Comparison of ENCODE assay signal across 15 cellular contexts in the genomic region with DNA sequence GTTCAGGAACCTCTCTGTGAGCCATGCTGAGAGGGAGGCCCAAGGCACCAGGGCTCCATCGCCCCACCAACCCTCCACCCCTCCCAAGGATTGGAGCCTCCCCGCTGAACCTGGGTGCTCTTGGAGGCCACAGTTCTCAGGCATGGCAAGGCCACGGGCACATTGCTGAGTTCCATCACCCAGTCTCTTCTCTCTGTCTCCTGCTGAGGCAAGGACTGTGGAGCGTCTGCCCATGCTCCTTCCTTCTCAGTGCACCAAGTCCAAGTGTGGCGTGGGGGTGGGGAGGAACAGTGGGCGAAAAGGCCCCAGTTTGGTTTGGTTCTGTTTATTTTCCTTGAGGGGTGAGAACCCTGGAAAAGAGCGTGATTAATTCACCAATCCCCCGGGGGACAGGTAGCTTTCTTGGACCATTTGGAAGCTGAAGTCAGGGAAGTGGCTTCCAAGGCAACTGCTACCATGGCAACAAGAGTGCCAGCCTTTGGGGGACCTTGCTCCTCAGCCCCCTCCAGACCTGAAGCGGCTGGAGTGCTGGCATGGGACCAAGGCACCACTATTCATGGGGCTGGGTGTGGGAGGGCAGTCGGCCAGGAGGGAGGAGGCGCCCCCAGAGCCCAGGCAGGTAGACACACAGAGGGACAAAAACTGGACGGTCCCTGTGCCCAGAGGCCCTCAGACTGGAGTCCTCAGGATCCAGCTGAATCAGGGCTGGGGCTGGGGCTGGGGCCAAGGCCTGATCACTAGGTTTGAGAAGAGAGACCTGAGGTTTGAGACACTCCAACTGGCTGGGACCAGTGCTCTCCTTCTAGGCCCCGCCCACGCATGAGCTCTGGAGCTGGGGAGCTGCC. TPM values are rescaled to one million over a fixed set of nuclear protein-coding genes. Genes with fewer than 3 reads are reported as not detected.
A peak's percentile ranks its signal among the peaks of the same experiment; 100 is the strongest.
DNase-seq lines count a peak whose midpoint lies in the region; ATAC-seq and TF ChIP-seq lines count a peak whose summit lies in the region.
"Had no signal": no experiment of that assay in that cellular context is flagged by ENCODE, and none has a peak within 500 bp of the region (broad histone marks: within the 10 kb centered on the region; RNA-seq: fewer than 3 reads in every experiment).

No MANE protein-coding gene starts in this region.

- no peak overlapping the region for H2AK9ac ChIP-seq in IMR-90 (replicated peaks; ENCODE audit: low read depth, low read length, poor library complexity)

- TF ChIP-seq CTCF in IMR-90 (conservative IDR thresholded peaks at IDR 0.05; ENCODE audit: low read depth, low read length) (no peak), endothelial cell (IDR thresholded peaks at IDR 0.05; ENCODE audit: unreplicated experiment) (no peak), natural killer cell (IDR thresholded peaks at IDR 0.05) (no peak)

- H2BK5ac ChIP-seq in IMR-90 (ENCODE audit: low read depth, low read length, poor library complexity, severe bottlenecking) = no peak overlapping the region

- no peak for TF ChIP-seq POLR2A in IMR-90 (IDR thresholded peaks at IDR 0.05; ENCODE audit: low read depth, low read length)

- no peak overlapping the region for H3K4me3 ChIP-seq in IMR-90 (ENCODE audit: insufficient read depth, low read depth, low read length)

- in situ Hi-C loops in IMR-90 (cut with MboI; ENCODE audit: low sequenced_read_pairs) = no loop called here

- no peaks in the 10 kb centered on the region for H3K79me1 ChIP-seq in IMR-90 (ENCODE audit: low read depth in 1 of 2, low read length in 2 of 2)

- no peak for TF ChIP-seq RAD21 in IMR-90 (IDR thresholded peaks at IDR 0.05; ENCODE audit: low read length)

- CTCF ChIA-PET in IMR-90 (lab: Yijun Ruan, JAX) = no interaction called here
- CTCF ChIA-PET in activated CD4-positive, alpha-beta T cell treated with anti-CD3 and anti-CD28 coated beads for 36 hours (lab: Charles Lee) = interaction anchor here (0.6 to 1.4 kb wide), 3 partner anchors 112 to 124 kb away, joined by 3 to 4 read pairs (median 3); no protein-coding TSS in a partner anchor

- no peaks in the 10 kb centered on the region for H3K4me1 ChIP-seq in IMR-90 (ENCODE audit: control insufficient read depth, insufficient read depth, low read length)

- no peak overlapping the region for H2AK5ac ChIP-seq in IMR-90 (ENCODE audit: low read depth, low read length)

- POLR2A ChIA-PET in IMR-90 (lab: Charles Lee; ENCODE audit: unreplicated experiment) = no interaction called here
- POLR2A ChIA-PET in activated CD4-positive, alpha-beta T cell treated with anti-CD3 and anti-CD28 coated beads for 36 hours (lab: Charles Lee) = interaction anchor here (0.5 kb wide), 1 partner anchor 152 kb away, joined by 3 read pairs; no protein-coding TSS in a partner anchor

- H3K4ac ChIP-seq in IMR-90 (ENCODE audit: low read depth, low read length) = no peak overlapping the region

- H2BK15ac ChIP-seq in IMR-90 (ENCODE audit: low read depth, low read length) = no peak overlapping the region

- dilution Hi-C loops in IMR-90 (cut with HindIII; ENCODE audit: low sequenced_read_pairs, unreplicated experiment) = no loop called here

- H3K9me3 Mint-ChIP-seq in endothelial cell (ENCODE audit: unreplicated experiment) = no peaks in the 10 kb centered on the region
- no peaks in the 10 kb centered on the region for H3K9me3 Mint-ChIP-seq in natural killer cell
- H3K9me3 Mint-ChIP-seq in activated CD4-positive, alpha-beta T cell treated with anti-CD3 and anti-CD28 coated beads for 36 hours (ENCODE audit: low read depth) = no peaks in the 10 kb centered on the region
- H3K9me3 Mint-ChIP-seq: CD14-positive monocyte, H9 had no signal

- H3K9me3 ChIP-seq in IMR-90 (ENCODE audit: control insufficient read depth, insufficient read depth, low read length) = no peaks in the 10 kb centered on the region

- H3K4me1 Mint-ChIP-seq in endothelial cell (ENCODE audit: unreplicated experiment) (peaks cover 6% of the 10 kb centered on the region), natural killer cell (peaks cover 6 to 8% of the 10 kb centered on the region in 2 donors)
- peaks cover 6% of the 10 kb centered on the region for H3K4me1 Mint-ChIP-seq in activated CD4-positive, alpha-beta T cell treated with anti-CD3 and anti-CD28 coated beads for 36 hours

- no peaks in the 10 kb centered on the region for H4K20me1 ChIP-seq in IMR-90 (ENCODE audit: insufficient read depth, low read length)

- no peak overlapping the region for H3K27ac Mint-ChIP-seq in endothelial cell (ENCODE audit: unreplicated experiment)
- H3K27ac Mint-ChIP-seq in natural killer cell = no peak overlapping the region
- H3K27ac Mint-ChIP-seq in activated CD4-positive, alpha-beta T cell treated with anti-CD3 and anti-CD28 coated beads for 36 hours = no peak overlapping the region
- H3K27ac Mint-ChIP-seq: CD14-positive monocyte, H9 had no signal

- H3K23ac ChIP-seq in IMR-90 (ENCODE audit: low read depth, low read length) = no peak overlapping the region

- no peak overlapping the region for H3K4me2 ChIP-seq in IMR-90 (ENCODE audit: low read depth, low read length)

- no peak overlapping the region for H4K5ac ChIP-seq in IMR-90 (ENCODE audit: low read depth, low read length)

- H3K9me1 ChIP-seq in IMR-90 (ENCODE audit: insufficient read depth, low read length) = no peaks in the 10 kb centered on the region; the same call in 1 of the 2 replicates

- H4K91ac ChIP-seq in IMR-90 (ENCODE audit: insufficient read depth, low read depth, low read length) = no peak overlapping the region

- H3K4me3 Mint-ChIP-seq in endothelial cell (ENCODE audit: unreplicated experiment) = no peak overlapping the region
- H3K4me3 Mint-ChIP-seq in natural killer cell = no peak overlapping the region
- no peak overlapping the region for H3K4me3 Mint-ChIP-seq in activated CD4-positive, alpha-beta T cell treated with anti-CD3 and anti-CD28 coated beads for 36 hours
- H3K4me3 Mint-ChIP-seq: CD14-positive monocyte, H9 had no signal

- DNase-seq in NCI-H446 treated with DMSO at 0.1 percent for 48 hours (lab: John Stamatoyannopoulos, UW) (peak; percentile 22), NCI-H446 (lab: John Stamatoyannopoulos, UW) (no peak), IMR-90 (no peak), NCI-H2171 treated with DMSO at 0.1 percent for 48 hours (lab: John Stamatoyannopoulos, UW) (peak; percentile 37), retina (peak; percentile 40), endothelial cell (ENCODE audit: low spot score) (no peak), natural killer cell (no peak)
- DNase-seq in activated CD4-positive, alpha-beta T cell treated with anti-CD3 and anti-CD28 coated beads for 36 hours = no peak
- DNase-seq: H9, NCI-H1694, RPMI8226 had no signal

- WGBS in IMR-90 (ENCODE audit: extremely low coverage in 2 of 2, insufficient read length in 1 of 2), 2 experiments = 81% methylated on average over 6 of the region's 14 CpGs; no CpG with 5 or more reads in 1 of the 2 experiments

- no peak overlapping the region for H3K9ac ChIP-seq in IMR-90 (ENCODE audit: low read depth, low read length)

- no peak overlapping the region for H2BK20ac ChIP-seq in IMR-90 (ENCODE audit: low read depth, low read length)

- peak overlapping the region; percentile 21 for H2AFZ ChIP-seq in IMR-90 (replicated peaks; ENCODE audit: low read length, poor library complexity)

- no peak overlapping the region for H3K18ac ChIP-seq in IMR-90 (ENCODE audit: low read depth, low read length)

- H3K14ac ChIP-seq in IMR-90 (replicated peaks; ENCODE audit: low read depth, low read length) = no peak overlapping the region

- no peak overlapping the region for H3K27ac ChIP-seq in IMR-90 (ENCODE audit: insufficient read depth, low read length)

- no TSS peak for BruUV-seq in IMR-90 (replicated peaks; lab: Mats Ljungman, UMichigan)

- peaks cover 8% of the 10 kb centered on the region for H3K36me3 Mint-ChIP-seq in endothelial cell (ENCODE audit: low read depth, unreplicated experiment)
- peaks cover 7% of the 10 kb centered on the region for H3K36me3 Mint-ChIP-seq in natural killer cell
- no peaks in the 10 kb centered on the region for H3K36me3 Mint-ChIP-seq in activated CD4-positive, alpha-beta T cell treated with anti-CD3 and anti-CD28 coated beads for 36 hours (ENCODE audit: low read depth)

- intact Hi-C loops in IMR-90 (cut with micrococcal nuclease) (no loop called here), natural killer cell (cut with micrococcal nuclease) (no loop called here)
- intact Hi-C loops in activated CD4-positive, alpha-beta T cell treated with anti-CD3 and anti-CD28 coated beads for 36 hours (cut with DNase I, micrococcal nuclease) = no loop called here

- no peak overlapping the region for H2BK120ac ChIP-seq in IMR-90 (ENCODE audit: low read depth, low read length)

- ATAC-seq in IMR-90 (ENCODE audit: low read depth) = no peak
- no peak for ATAC-seq in natural killer cell
- no peak for ATAC-seq in activated CD4-positive, alpha-beta T cell treated with anti-CD3 and anti-CD28 coated beads for 36 hours

- H4K8ac ChIP-seq in IMR-90 (ENCODE audit: low read depth in 2 of 2, low read length in 2 of 2) = no peak overlapping the region

- no peaks in the 10 kb centered on the region for H3K27me3 Mint-ChIP-seq in endothelial cell (ENCODE audit: unreplicated experiment)
- H3K27me3 Mint-ChIP-seq in natural killer cell (ENCODE audit: low read depth in 2 of 2) = peaks cover 0 to 5% of the 10 kb centered on the region in 2 donors
- no peaks in the 10 kb centered on the region for H3K27me3 Mint-ChIP-seq in activated CD4-positive, alpha-beta T cell treated with anti-CD3 and anti-CD28 coated beads for 36 hours

- peaks cover 7% of the 10 kb centered on the region; the same call in 1 of the 2 replicates for H3K36me3 ChIP-seq in IMR-90 (ENCODE audit: control insufficient read depth, insufficient read depth, low read length)

- peaks cover 28% of the 10 kb centered on the region for H3K27me3 ChIP-seq in IMR-90 (ENCODE audit: control insufficient read depth, insufficient read depth, low read length)

- H3K56ac ChIP-seq in IMR-90 (ENCODE audit: extremely low read depth, insufficient read depth, low read length) = no peak overlapping the region

TF ChIP-seq in IMR-90, 13 proteins besides CTCF, POLR2A, EP300 and RAD21 (continues in another document):
- no peak for TF ChIP-seq FOS (IDR thresholded peaks at IDR 0.05; ENCODE audit: low read depth, low read length)

RNA-seq across cellular contexts. Expression of gene KNCN, which starts 3.0 kb away (rescaled TPM):
- not detected in 2 replicates for total RNA-seq in IMR-90 (2012; rRNA removed)
- polyA plus RNA-seq in IMR-90 (2012; rRNA removed) = not detected in 2 replicates
- not detected in 2 replicates for polyA plus RNA-seq in IMR-90 (2012; cell fraction: cytosol; rRNA removed)
- polyA plus RNA-seq in IMR-90 (2012; cell fraction: nucleus; rRNA removed; ENCODE audit: low replicate concordance) = not detected in 2 replicates
- not detected for total RNA-seq in endothelial cell (ENCODE audit: unreplicated experiment)
- total RNA-seq in natural killer cell = under 1 TPM in 1 of 3 donors, not detected in 2; 0.20 TPM
- not detected for total RNA-seq in activated CD4-positive, alpha-beta T cell treated with anti-CD3 and anti-CD28 coated beads for 36 hours
- total RNA-seq: A673; H9; LHCN-M2; T-helper 2 cell treated with Interferon-gamma antibody and Interleukin-4, amounts not matched to agents 100 ng/mL and 5 ng/mL, for 36 hours had no signal
- polyA plus RNA-seq: CD14-positive monocyte had no signal

RNA-seq across cellular contexts. Expression of gene MKNK1, which starts 49.6 kb away (rescaled TPM):
- 14.3 and 16.4 TPM in 2 replicates for total RNA-seq in IMR-90 (2012; rRNA removed)
- polyA plus RNA-seq in IMR-90 (2012; rRNA removed) = 32.9 and 35.2 TPM in 2 replicates
- 19.1 and 20.7 TPM in 2 replicates for polyA plus RNA-seq in IMR-90 (2012; cell fraction: cytosol; rRNA removed)
- polyA plus RNA-seq in IMR-90 (2012; cell fraction: nucleus; rRNA removed; ENCODE audit: low replicate concordance) = 196 and 231 TPM in 2 replicates
- 57.9 TPM for total RNA-seq in endothelial cell (ENCODE audit: unreplicated experiment)
- total RNA-seq in natural killer cell = 10 to 100 TPM; 59.5 to 81.5 (median 65.5) TPM
- total RNA-seq in activated CD4-positive, alpha-beta T cell treated with anti-CD3 and anti-CD28 coated beads for 36 hours = 10 to 100 TPM; 27.8 to 31.0 TPM

Comparison
In these comparisons a context has a peak if more than half of its experiments do, and no peak if none do; other contexts are left out.
1. DNase-seq: peak in NCI-H446 treated with DMSO at 0.1 percent for 48 hours (single experiment), NCI-H2171 treated with DMSO at 0.1 percent for 48 hours (single experiment) and retina (single experiment); none in NCI-H446 (0 of 2), IMR-90 (single experiment), endothelial cell (single experiment), natural killer cell (single experiment) and activated CD4-positive, alpha-beta T cell treated with anti-CD3 and anti-CD28 coated beads for 36 hours (single experiment).